In the genomic region with DNA sequence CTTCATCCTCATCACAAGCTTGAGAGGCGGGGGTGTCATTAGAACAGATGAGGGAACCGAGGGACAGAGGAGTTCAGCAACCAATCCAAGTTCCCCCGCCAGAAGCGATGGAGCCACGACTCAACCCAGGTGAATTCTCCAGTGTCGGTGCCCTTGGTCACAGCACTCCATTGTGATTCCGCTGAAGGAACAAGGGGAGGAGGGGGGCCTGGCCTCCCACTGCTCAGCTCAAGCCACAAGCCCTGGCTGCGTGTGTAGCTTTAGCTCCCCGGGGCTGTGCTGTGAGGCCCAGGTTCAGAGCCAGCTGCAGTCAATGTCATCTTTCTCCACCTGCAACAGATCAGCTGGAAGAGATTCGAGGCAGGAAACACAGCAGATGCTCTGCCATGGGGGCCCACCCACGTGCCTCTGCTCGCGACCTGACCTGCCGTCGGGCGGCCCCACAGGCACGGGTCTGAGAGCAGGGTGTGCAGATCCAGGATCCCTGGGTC, we compare ENCODE assay signal across 16 cellular contexts.
DNase-seq lines count a peak whose midpoint lies in the region; ATAC-seq and TF ChIP-seq lines count a peak whose summit lies in the region.
"Had no signal": no experiment of that assay in that cellular context is flagged by ENCODE, and none has a peak within 500 bp of the region (broad histone marks: within the 10 kb centered on the region; RNA-seq: fewer than 3 reads in every experiment).

No MANE protein-coding gene starts in this region.

- H3K9me3 Mint-ChIP-seq in endodermal cell (no peaks in the 10 kb centered on the region), T-cell (no peaks in the 10 kb centered on the region)
- H3K9me3 Mint-ChIP-seq: CD8-positive, alpha-beta memory T cell had no signal

- H3K9me3 ChIP-seq in endodermal cell (ENCODE audit: control insufficient read depth, low read length) (no peaks in the 10 kb centered on the region), spleen (no peaks in the 10 kb centered on the region), mesenchymal stem cell (ENCODE audit: control insufficient read depth, low read length) (no peaks in the 10 kb centered on the region)
- H3K9me3 ChIP-seq: BLaER1, MG63 had no signal

- no peak for ATAC-seq in T-cell (replicated peaks in 1 of 4)
- ATAC-seq: PC-3, Right ventricle myocardium inferior had no signal

- TF ChIP-seq CTCF in endodermal cell (conservative IDR thresholded peaks at IDR 0.05) (no peak), spleen (IDR thresholded peaks at IDR 0.05 in 8 of 11, conservative IDR thresholded peaks at IDR 0.05 in 3 of 11) (no peak)

- POLR2A ChIA-PET in T-cell (lab: Charles Lee), result no interaction called here

- H3K36me3 ChIP-seq in H7 (replicated peaks; ENCODE audit: control insufficient read depth, insufficient read depth, low read length) (no peaks in the 10 kb centered on the region), endodermal cell (ENCODE audit: control insufficient read depth, insufficient read depth, low read length) (no peaks in the 10 kb centered on the region), spleen (no peaks in the 10 kb centered on the region), mesenchymal stem cell (ENCODE audit: control insufficient read depth in 1 of 2, insufficient read depth in 2 of 2, low read depth in 1 of 2, low read length in 2 of 2) (no peaks in the 10 kb centered on the region)
- H3K36me3 ChIP-seq: BLaER1, MG63 had no signal

- peak overlapping the region in 1 of 2 experiments; percentile 69 for H3K14ac ChIP-seq in mesenchymal stem cell (ENCODE audit: low read length in 2 of 2)

- H3K27ac ChIP-seq in endodermal cell (ENCODE audit: low read depth, low read length) (no peak overlapping the region), spleen (no peak overlapping the region), mesenchymal stem cell (ENCODE audit: low read length, poor library complexity, severe bottlenecking) (no peak overlapping the region)
- H3K27ac ChIP-seq: BLaER1, SK-N-MC had no signal

- peaks cover 30% of the 10 kb centered on the region for H3K4me1 Mint-ChIP-seq in endodermal cell
- H3K4me1 Mint-ChIP-seq in T-cell, result peaks cover 0 to 6% (median 4%) of the 10 kb centered on the region in 3 donors

- H2BK15ac ChIP-seq in mesenchymal stem cell (ENCODE audit: low read depth, poor library complexity, severe bottlenecking), result no peak overlapping the region

- peak; percentile 78 for DNase-seq in H7
- peak; percentile 20 for DNase-seq in NCI-H2171 (lab: John Stamatoyannopoulos, UW)
- DNase-seq in endodermal cell, result peak; percentile 67
- DNase-seq in spleen, result peak; percentile 47
- no peak for DNase-seq in T-cell
- DNase-seq in RKO (ENCODE audit: low spot score), result no peak
- no peak for DNase-seq in mesenchymal stem cell
- DNase-seq: CD8-positive, alpha-beta memory T cell; MG63; NCI-H1930; NCI-H524 treated with DMSO at 0.1 percent for 48 hours; NK-92 treated with Interleukin-12 subunit alpha and Interleukin-12 subunit beta, amount 100 ng/mL, for 24 hours; PC-3 had no signal

- no peak overlapping the region for H3K27ac Mint-ChIP-seq in endodermal cell
- peak overlapping the region in 1 of 2 donors; percentile 6 for H3K27ac Mint-ChIP-seq in T-cell

- no peak overlapping the region for H2BK12ac ChIP-seq in mesenchymal stem cell (ENCODE audit: low read length in 2 of 2)

- H2AFZ ChIP-seq in mesenchymal stem cell (ENCODE audit: low read depth, low read length), result no peak overlapping the region

- H3K18ac ChIP-seq in mesenchymal stem cell (ENCODE audit: low read depth in 1 of 2, low read length in 2 of 2), result no peak overlapping the region

- TF ChIP-seq POLR2A in spleen (IDR thresholded peaks at IDR 0.05), result no peak

- H3K4me3 ChIP-seq in H7 (ENCODE audit: insufficient read depth, low read depth, low read length) (no peak overlapping the region), endodermal cell (ENCODE audit: low read length) (no peak overlapping the region), spleen (no peak overlapping the region), mesenchymal stem cell (ENCODE audit: insufficient read depth in 1 of 2, low read depth in 1 of 2, low read length in 2 of 2) (no peak overlapping the region)
- H3K4me3 ChIP-seq: BLaER1, MG63, SK-N-MC had no signal

- no peak overlapping the region for H3K4me2 ChIP-seq in mesenchymal stem cell (ENCODE audit: low read length, poor library complexity, severe bottlenecking)
- H3K4me2 ChIP-seq: BLaER1 had no signal

- no peak overlapping the region for H2BK5ac ChIP-seq in mesenchymal stem cell (ENCODE audit: low read depth, low read length, poor library complexity, severe bottlenecking)

- no peak overlapping the region for H2AK5ac ChIP-seq in mesenchymal stem cell (ENCODE audit: low read length, severe bottlenecking)

- H4K8ac ChIP-seq in mesenchymal stem cell (ENCODE audit: low read length), result no peak overlapping the region

- no peaks in the 10 kb centered on the region for H3K79me1 ChIP-seq in mesenchymal stem cell (replicated peaks; ENCODE audit: low read length, poor library complexity, severe bottlenecking)

- H3K4ac ChIP-seq in mesenchymal stem cell (ENCODE audit: low read depth in 1 of 2, low read length in 2 of 2), result no peak overlapping the region

- CTCF ChIA-PET in T-cell (lab: Charles Lee), result no interaction called here

- H2BK120ac ChIP-seq in mesenchymal stem cell (ENCODE audit: low read depth, low read length), result no peak overlapping the region

- no peak overlapping the region for H3K23ac ChIP-seq in mesenchymal stem cell (ENCODE audit: low read length in 2 of 2)

- H4K91ac ChIP-seq in mesenchymal stem cell (ENCODE audit: low read length), result no peak overlapping the region

- intact Hi-C loops in spleen (cut with DNase I; ENCODE audit: low total_unique reads), result no loop called here

- H3K4me3 Mint-ChIP-seq in endodermal cell (no peak overlapping the region), T-cell (no peak overlapping the region)

- H3K9ac ChIP-seq in endodermal cell (ENCODE audit: extremely low read depth, low read length, poor library complexity, severe bottlenecking), result no peak overlapping the region
- no peak overlapping the region for H3K9ac ChIP-seq in mesenchymal stem cell (ENCODE audit: low read length)
- H3K9ac ChIP-seq: BLaER1 had no signal

- H3K27me3 Mint-ChIP-seq in endodermal cell (ENCODE audit: insufficient read depth), result peaks cover 63% of the 10 kb centered on the region
- peaks cover 32 to 57% of the 10 kb centered on the region in 2 donors for H3K27me3 Mint-ChIP-seq in T-cell

- H3K27me3 ChIP-seq in H7 (ENCODE audit: control insufficient read depth, insufficient read depth, low read length) (peaks cover 29% of the 10 kb centered on the region), endodermal cell (ENCODE audit: control insufficient read depth, insufficient read depth, low read length, poor library complexity, severe bottlenecking) (peaks cover 67% of the 10 kb centered on the region), spleen (replicated peaks in 1 of 7) (peaks cover 0 to 62% (median 26%) of the 10 kb centered on the region in 7 donors), mesenchymal stem cell (ENCODE audit: control insufficient read depth in 1 of 2, insufficient read depth in 1 of 2, low read length in 2 of 2) (peaks cover 57 to 70% of the 10 kb centered on the region in 2 experiments)
- H3K27me3 ChIP-seq: MG63 had no signal

- no peaks in the 10 kb centered on the region for H3K36me3 Mint-ChIP-seq in endodermal cell (ENCODE audit: low read depth)
- no peaks in the 10 kb centered on the region for H3K36me3 Mint-ChIP-seq in T-cell
- H3K36me3 Mint-ChIP-seq: CD8-positive, alpha-beta memory T cell had no signal

- peaks cover 16% of the 10 kb centered on the region for H3K4me1 ChIP-seq in endodermal cell (ENCODE audit: control insufficient read depth, insufficient read depth, low read length)
- peaks cover 0 to 5% (median 0%) of the 10 kb centered on the region in 6 donors for H3K4me1 ChIP-seq in spleen
- H3K4me1 ChIP-seq in mesenchymal stem cell (ENCODE audit: control insufficient read depth, insufficient read depth, low read depth, low read length), result no peaks in the 10 kb centered on the region

- WGBS in endodermal cell (ENCODE audit: insufficient coverage in 1 of 2, insufficient read length in 1 of 2), 2 experiments, result 16 to 40% methylated on average over 5 to 17 of the region's 17 CpGs
- 51 to 60% (median 56%) methylated on average over 9 to 17 of the region's 17 CpGs for WGBS in spleen, 5 donors
- 68% methylated on average over 17 of the region's 17 CpGs for WGBS in mesenchymal stem cell

Comparison
In these comparisons a context has a peak if more than half of its experiments do, and no peak if none do; other contexts are left out.
1. DNase-seq: peak in H7 (single experiment), NCI-H2171 (single experiment), endodermal cell (single experiment) and spleen (single experiment); none in T-cell (0 of 34), RKO (single experiment) and mesenchymal stem cell (single experiment).